ENCODE assay signal across 17 cellular contexts in genomic region chr3:14506626-14507344, GRCh38. TPM values are rescaled to one million over a fixed set of nuclear protein-coding genes. Genes with fewer than 3 reads are reported as not detected.
"Had no signal": no experiment of that assay in that cellular context is flagged by ENCODE, and none has a peak within 500 bp of the region (broad histone marks: within the 10 kb centered on the region; RNA-seq: fewer than 3 reads in every experiment).

No MANE protein-coding gene starts in this region.

- H3K9me3 ChIP-seq: colonic mucosa had no signal

- H3K36me3 ChIP-seq: adrenal gland, brain microvascular endothelial cell, colonic mucosa, esophagus squamous epithelium had no signal

- ATAC-seq: activated CD4-positive, alpha-beta T cell treated with anti-CD3 and anti-CD28 coated beads for 36 hours; gastrocnemius medialis; left ventricle myocardium superior; stimulated activated naive CD8-positive, alpha-beta T cell treated with anti-CD3 and anti-CD28 coated beads, Interleukin-15, amount 100 ng/mL, for 72 hours had no signal

- DNase-seq: activated CD4-positive, alpha-beta T cell treated with anti-CD3 and anti-CD28 coated beads for 36 hours; activated CD4-positive, alpha-beta T cell treated with anti-CD3 and anti-CD28 coated beads, Interleukin-2, amount 50 U/mL, for 4 hours; activated naive CD4-positive, alpha-beta T cell; adrenal gland; brain microvascular endothelial cell; colonic mucosa; esophagus squamous epithelium; hippocampal formation; left ventricle myocardium superior; stimulated activated CD4-positive, alpha-beta T cell treated with anti-CD3 and anti-CD28 coated beads, Interleukin-12 subunit alpha, Interleukin-12 subunit beta, amount 100 ng/mL, for 4 hours; stimulated activated CD4-positive, alpha-beta T cell treated with anti-CD3 and anti-CD28 coated beads, Interleukin-4, amount 100 ng/mL, for 4 hours; stimulated activated naive CD8-positive, alpha-beta T cell treated with anti-CD3 and anti-CD28 coated beads, Interleukin-15, amount 100 ng/mL, for 72 hours; T-helper 9 cell had no signal

- H3K4me3 ChIP-seq: adrenal gland, ascending aorta, colonic mucosa, esophagus squamous epithelium, gastrocnemius medialis, tibial artery had no signal

- H3K27me3 ChIP-seq: ascending aorta, brain microvascular endothelial cell, colonic mucosa, esophagus squamous epithelium, gastrocnemius medialis had no signal

- H3K4me1 ChIP-seq: adrenal gland, ascending aorta, colonic mucosa had no signal

- H3K27ac ChIP-seq: adrenal gland, ascending aorta, brain microvascular endothelial cell, colonic mucosa, esophagus squamous epithelium, gastrocnemius medialis, tibial artery had no signal

RNA-seq across cellular contexts. Expression of gene GRIP2, which starts 33.4 kb away (rescaled TPM):
- total RNA-seq: activated CD4-positive, alpha-beta T cell treated with anti-CD3 and anti-CD28 coated beads for 36 hours; mononuclear cell had no signal
